ENCODE assay signal across 1 cellular context in genomic region chr6:154821099-154821498, GRCh38.
TF ChIP-seq lines count a peak whose summit lies in the region.

No MANE protein-coding gene starts in this region.

TF ChIP-seq in HepG2, 621 proteins besides CTCF, POLR2A, EP300 and RAD21 (continued from another document):
- TF ChIP-seq ZBTB40 (IDR thresholded peaks at IDR 0.05): peak; percentile 52; the same call in 1 of the 2 replicates
- TF ChIP-seq ZBTB40 (CRISPR knock-in tag; IDR thresholded peaks at IDR 0.05): peak; percentile 86; the same call in 1 of the 2 replicates
TF ChIP-seq in HepG2: peak in this region for 1.
